8 cellular contexts compared by ENCODE assay signal in genomic region chr10:79298403-79299244, GRCh38. TPM values are rescaled to one million over a fixed set of nuclear protein-coding genes. Genes with fewer than 3 reads are reported as not detected.
DNase-seq lines count a peak whose midpoint lies in the region; ATAC-seq and TF ChIP-seq lines count a peak whose summit lies in the region.

No MANE protein-coding gene starts in this region.

- no peaks in the 10 kb centered on the region for H3K4me1 ChIP-seq in colonic mucosa
- no peaks in the 10 kb centered on the region for H3K4me1 ChIP-seq in CD4-positive, alpha-beta memory T cell (ENCODE audit: insufficient read depth, low read length)

- peak; percentile 61 to 76 for ATAC-seq in natural killer cell treated with Interleukin-12 subunit alpha and Interleukin-12 subunit beta and Interleukin-15 and Interleukin-18, amount 100 ng/mL, for 72 hours
- ATAC-seq in GM18907 (IDR thresholded peaks at IDR 0.05; ENCODE audit: unreplicated experiment) = no peak

- in situ Hi-C loops in KBM-7 (cut with MboI; ENCODE audit: low pct_unique_long_range_greater_than_20kb, low sequenced_read_pairs) = no loop called here

- no peaks in the 10 kb centered on the region for H3K27me3 ChIP-seq in colonic mucosa
- H3K27me3 ChIP-seq in CD4-positive, alpha-beta memory T cell (ENCODE audit: insufficient read depth, low read length) = no peaks in the 10 kb centered on the region

- no peak overlapping the region for H3K27ac ChIP-seq in colonic mucosa
- H3K27ac ChIP-seq in CD4-positive, alpha-beta memory T cell (ENCODE audit: low read depth, low read length) = no peak overlapping the region

- no peaks in the 10 kb centered on the region for H3K9me3 ChIP-seq in colonic mucosa
- no peaks in the 10 kb centered on the region for H3K9me3 ChIP-seq in CD4-positive, alpha-beta memory T cell (ENCODE audit: control insufficient read depth in 1 of 2, low read length in 2 of 2)

- H3K4me3 Mint-ChIP-seq in natural killer cell treated with Interleukin-12 subunit alpha and Interleukin-12 subunit beta and Interleukin-15 and Interleukin-18, amount 100 ng/mL, for 72 hours = no peak overlapping the region
- no peak overlapping the region for H3K4me3 Mint-ChIP-seq in CD4-positive, alpha-beta memory T cell

- no peaks in the 10 kb centered on the region for H3K36me3 Mint-ChIP-seq in natural killer cell treated with Interleukin-12 subunit alpha and Interleukin-12 subunit beta and Interleukin-15 and Interleukin-18, amount 100 ng/mL, for 72 hours
- peaks cover 49 to 63% of the 10 kb centered on the region in 2 donors for H3K36me3 Mint-ChIP-seq in CD4-positive, alpha-beta memory T cell

- no peaks in the 10 kb centered on the region for H3K27me3 Mint-ChIP-seq in natural killer cell treated with Interleukin-12 subunit alpha and Interleukin-12 subunit beta and Interleukin-15 and Interleukin-18, amount 100 ng/mL, for 72 hours
- H3K27me3 Mint-ChIP-seq in CD4-positive, alpha-beta memory T cell = no peaks in the 10 kb centered on the region

- DNase-seq in DMS53 (lab: John Stamatoyannopoulos, UW) (peak; percentile 74), colonic mucosa (peak; percentile 68), AML-193 (lab: John Stamatoyannopoulos, UW) (no peak), KBM-7 (no peak)
- no peak for DNase-seq in natural killer cell treated with Interleukin-12 subunit alpha and Interleukin-12 subunit beta and Interleukin-15 and Interleukin-18, amount 100 ng/mL, for 72 hours (ENCODE audit: low spot score)
- DNase-seq in CD4-positive, alpha-beta memory T cell = no peak

- CTCF ChIA-PET in CD4-positive, alpha-beta memory T cell (lab: Charles Lee; ENCODE audit: partially characterized antibody) = no interaction called here

- no peaks in the 10 kb centered on the region for H3K9me3 Mint-ChIP-seq in natural killer cell treated with Interleukin-12 subunit alpha and Interleukin-12 subunit beta and Interleukin-15 and Interleukin-18, amount 100 ng/mL, for 72 hours
- no peaks in the 10 kb centered on the region for H3K9me3 Mint-ChIP-seq in CD4-positive, alpha-beta memory T cell

- H3K4me1 Mint-ChIP-seq in natural killer cell treated with Interleukin-12 subunit alpha and Interleukin-12 subunit beta and Interleukin-15 and Interleukin-18, amount 100 ng/mL, for 72 hours (ENCODE audit: low read depth in 2 of 2) = peaks cover 31 to 33% of the 10 kb centered on the region in 2 donors
- H3K4me1 Mint-ChIP-seq in CD4-positive, alpha-beta memory T cell = peaks cover 0 to 1% (median under 1%) of the 10 kb centered on the region in 4 donors

- TF ChIP-seq CTCF in colonic mucosa (IDR thresholded peaks at IDR 0.05) = no peak

- H3K4me3 ChIP-seq in colonic mucosa = no peak overlapping the region
- H3K4me3 ChIP-seq in CD4-positive, alpha-beta memory T cell (ENCODE audit: low read length in 2 of 2) = no peak overlapping the region

- intact Hi-C loops in colonic mucosa (cut with DNase I) = no loop called here
- intact Hi-C loops in CD4-positive, alpha-beta memory T cell (cut with micrococcal nuclease) = no loop called here

- H3K9ac ChIP-seq in colonic mucosa (ENCODE audit: low read depth in 2 of 2, low read length in 2 of 2) = no peak overlapping the region

- peaks cover 17% of the 10 kb centered on the region for H3K36me3 ChIP-seq in colonic mucosa
- peaks cover 39% of the 10 kb centered on the region for H3K36me3 ChIP-seq in CD4-positive, alpha-beta memory T cell (ENCODE audit: insufficient read depth, low read length)

- POLR2A ChIA-PET in CD4-positive, alpha-beta memory T cell (lab: Charles Lee; ENCODE audit: partially characterized antibody) = no interaction called here

- no peak overlapping the region for H3K27ac Mint-ChIP-seq in natural killer cell treated with Interleukin-12 subunit alpha and Interleukin-12 subunit beta and Interleukin-15 and Interleukin-18, amount 100 ng/mL, for 72 hours
- H3K27ac Mint-ChIP-seq in CD4-positive, alpha-beta memory T cell = peak overlapping the region in 1 of 7 donors; percentile 19

TF ChIP-seq in PFSK-1, 5 proteins besides CTCF, POLR2A, EP300 and RAD21:
- TF ChIP-seq SIN3A (IDR thresholded peaks at IDR 0.05; ENCODE audit: borderline replicate concordance, insufficient read depth, low read length) = no peak
- TF ChIP-seq FOXP2 (optimal IDR thresholded peaks at IDR 0.05; ENCODE audit: borderline replicate concordance, extremely low read depth, extremely low read length, insufficient read depth) = peak; percentile 53

RNA-seq across cellular contexts. Expression of gene PPIF, which starts 48.6 kb away (rescaled TPM):
- 214 TPM for polyA plus RNA-seq in PFSK-1 (2012; ENCODE audit: insufficient read length, low read depth)
- total RNA-seq in colonic mucosa = 100 to 1,000 TPM in 1 of 2 donors, 10 to 100 TPM in 1; 99.3 to 154 TPM
- total RNA-seq in natural killer cell treated with Interleukin-12 subunit alpha and Interleukin-12 subunit beta and Interleukin-15 and Interleukin-18, amount 100 ng/mL, for 72 hours = 100 to 1,000 TPM; 266 to 391 TPM
- 10 to 100 TPM; 26.3 to 33.7 TPM for total RNA-seq in CD4-positive, alpha-beta memory T cell
- polyA plus RNA-seq in CD4-positive, alpha-beta memory T cell = 10 to 100 TPM; 10.6 to 13.1 TPM

Comparison
In these comparisons a context has a peak if more than half of its experiments do, and no peak if none do; other contexts are left out.
1. DNase-seq: peak in DMS53 (single experiment) and colonic mucosa (single experiment); none in natural killer cell treated with Interleukin-12 subunit alpha and Interleukin-12 subunit beta and Interleukin-15 and Interleukin-18, amount 100 ng/mL, for 72 hours (single experiment), AML-193 (0 of 2), CD4-positive, alpha-beta memory T cell (0 of 5) and KBM-7 (single experiment).